In genomic region chr6:159431750-159432149, GRCh38 we compare ENCODE assay signal across 1 cellular context.
TF ChIP-seq lines count a peak whose summit lies in the region.

No MANE protein-coding gene starts in this region.

TF ChIP-seq in K562, 482 proteins besides CTCF, POLR2A, EP300 and RAD21:
- TF ChIP-seq ZHX1 (conservative IDR thresholded peaks at IDR 0.05; ENCODE audit: low read length) (no peak), SIX5 (IDR thresholded peaks at IDR 0.05; ENCODE audit: borderline replicate concordance in 1 of 2, insufficient read depth in 1 of 2, low read depth in 1 of 2, low read length in 2 of 2) (no peak), NUFIP1 (IDR thresholded peaks at IDR 0.05; ENCODE audit: partially characterized antibody) (no peak), RFX5 (IDR thresholded peaks at IDR 0.05; ENCODE audit: low read depth, low read length) (no peak), HNRNPLL (IDR thresholded peaks at IDR 0.05; ENCODE audit: low read depth, low read length, poor library complexity, severe bottlenecking) (no peak), HSF4 (CRISPR knock-in tag; IDR thresholded peaks at IDR 0.05; ENCODE audit: borderline replicate concordance) (no peak), ZBTB9 (CRISPR knock-in tag; IDR thresholded peaks at IDR 0.05) (no peak), MBD2 (IDR thresholded peaks at IDR 0.05; ENCODE audit: borderline replicate concordance, low read depth) (no peak), STAT5B (CRISPR knock-in tag; IDR thresholded peaks at IDR 0.05) (no peak), ZNF449 (CRISPR knock-in tag; IDR thresholded peaks at IDR 0.05) (no peak), RB1 (IDR thresholded peaks at IDR 0.05; ENCODE audit: low read depth) (no peak), ZNF76 (CRISPR knock-in tag; IDR thresholded peaks at IDR 0.05; ENCODE audit: borderline replicate concordance) (no peak), CEBPB (tag; IDR thresholded peaks at IDR 0.05) (0 out of 2 replicates have a peak, but pooled peaks have one; percentile 33), ARID3B (CRISPR knock-in tag; IDR thresholded peaks at IDR 0.05; ENCODE audit: borderline replicate concordance) (no peak), CEBPG (CRISPR knock-in tag; IDR thresholded peaks at IDR 0.05) (no peak), CEBPG (tag; conservative IDR thresholded peaks at IDR 0.05 in 1 of 2, IDR thresholded peaks at IDR 0.05 in 1 of 2) (peak in 1 of 2 experiments; percentile 27; a peak in 1 of 4 replicates), ETS1 (conservative IDR thresholded peaks at IDR 0.05; ENCODE audit: control insufficient read depth, low read depth, low read length) (no peak)
TF ChIP-seq in K562: peak in this region for 2.
